16 cellular contexts compared by ENCODE assay signal in the genomic region with DNA sequence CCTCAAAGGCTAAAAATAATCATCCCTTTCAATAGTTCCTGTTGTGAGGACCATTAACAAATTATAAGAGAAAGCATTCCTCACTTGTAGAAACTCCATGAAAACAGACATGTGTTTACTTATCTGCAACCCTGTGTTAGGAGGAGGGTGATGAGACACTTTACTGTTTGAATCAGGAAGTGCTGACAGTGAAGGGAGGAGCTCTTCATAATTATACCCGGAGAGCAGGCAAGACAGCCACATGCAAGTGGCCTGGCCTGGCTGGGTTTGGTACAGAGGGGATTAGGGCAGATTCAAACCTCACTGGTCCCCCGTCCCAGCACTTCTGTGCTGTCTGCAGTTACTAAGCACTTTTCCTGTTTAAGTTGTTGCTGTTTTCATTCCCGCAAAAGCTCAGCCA.
DNase-seq lines count a peak whose midpoint lies in the region; ATAC-seq, FAIRE-seq and TF ChIP-seq lines count a peak whose summit lies in the region.
"Had no signal": no experiment of that assay in that cellular context is flagged by ENCODE, and none has a peak within 500 bp of the region (broad histone marks: within the 10 kb centered on the region; RNA-seq: fewer than 3 reads in every experiment).

No MANE protein-coding gene starts in this region.

- no peak overlapping the region for H3K9ac ChIP-seq in HepG2 (ENCODE audit: insufficient read depth, low read depth, low read length)
- H3K9ac ChIP-seq: GM23248, parathyroid adenoma had no signal

- POLR2A ChIA-PET in HepG2 (lab: Yijun Ruan, JAX) = no interaction called here

- FAIRE-seq in HepG2 (lab: Jason Lieb, UNC) = no peak

- no peak for TF ChIP-seq RAD21 in HepG2 (CRISPR knock-in tag; IDR thresholded peaks at IDR 0.05)

- peaks cover 28% of the 10 kb centered on the region for H3K4me1 ChIP-seq in HepG2 (ENCODE audit: insufficient read depth, low read length)
- H3K4me1 ChIP-seq in right lobe of liver = no peaks in the 10 kb centered on the region
- no peaks in the 10 kb centered on the region for H3K4me1 ChIP-seq in upper lobe of right lung
- H3K4me1 ChIP-seq in psoas muscle = no peaks in the 10 kb centered on the region
- H3K4me1 ChIP-seq: body of pancreas, parathyroid adenoma had no signal

- H3K9me3 ChIP-seq in HepG2 (ENCODE audit: low read length) (no peaks in the 10 kb centered on the region), right lobe of liver (no peaks in the 10 kb centered on the region), upper lobe of right lung (no peaks in the 10 kb centered on the region), psoas muscle (no peaks in the 10 kb centered on the region)
- H3K9me3 ChIP-seq: body of pancreas had no signal

- BruUV-seq in HepG2 (replicated peaks; lab: Mats Ljungman, UMichigan) = no TSS peak

- H3K27ac ChIP-seq in HepG2 (ENCODE audit: extremely low read length, insufficient read depth, low read length) = no peak overlapping the region
- H3K27ac ChIP-seq in right lobe of liver = no peak overlapping the region
- H3K27ac ChIP-seq in layer of hippocampus (ENCODE audit: low read depth, low read length) = peak overlapping the region; percentile 25
- peak overlapping the region; percentile 36 for H3K27ac ChIP-seq in upper lobe of right lung
- no peak overlapping the region for H3K27ac ChIP-seq in psoas muscle
- H3K27ac ChIP-seq: body of pancreas, GM23248, parathyroid adenoma had no signal

- H3K4me3 ChIP-seq in HepG2 (replicated peaks in 1 of 3; ENCODE audit: insufficient read depth in 1 of 3, low read depth in 2 of 3, low read length in 3 of 3) = no peak overlapping the region
- no peak overlapping the region for H3K4me3 ChIP-seq in right lobe of liver
- H3K4me3 ChIP-seq in upper lobe of right lung = no peak overlapping the region
- H3K4me3 ChIP-seq in psoas muscle = no peak overlapping the region
- H3K4me3 ChIP-seq: body of pancreas, GM23248 had no signal

- 70% methylated on average over 3 of the region's 3 CpGs for WGBS in HepG2 (ENCODE audit: low lambda C conversion rate)
- WGBS in right lobe of liver (ENCODE audit: insufficient coverage, low coverage, low lambda C conversion rate, missing lambda C conversion rate) = 69% methylated on average over 2 of the region's 3 CpGs
- WGBS in psoas muscle, 3 donors = 53 to 63% (median 53%) methylated on average over 3 of the region's 3 CpGs

- intact Hi-C loops in HepG2 (cut with micrococcal nuclease; ENCODE audit: unreplicated experiment) (no loop called here), right lobe of liver (cut with DNase I) (no loop called here), upper lobe of right lung (cut with DNase I) (no loop called here), psoas muscle (cut with DNase I) (no loop called here)

- DNase-seq in HepG2 (ENCODE audit: low spot score) (peak; percentile 35), right lobe of liver (no peak), SHP77 (lab: John Stamatoyannopoulos, UW) (peak; percentile 16 to 30), upper lobe of right lung (no peak), psoas muscle (no peak)
- DNase-seq: activated CD4-positive, alpha-beta T cell treated with anti-CD3 and anti-CD28 coated beads for 36 hours; activated naive CD4-positive, alpha-beta T cell treated with anti-CD3 and anti-CD28 coated beads, Interleukin-2, amount 50 U/mL, for 16 hours; body of pancreas; Calu3; GM23248; mammary epithelial cell; NCI-H2107 had no signal

- in situ Hi-C loops in HepG2 (cut with HindIII; ENCODE audit: extremely low pct_ligation_motif_present, low pct_unique_long_range_greater_than_20kb) = no loop called here

- no peaks in the 10 kb centered on the region for H4K20me1 ChIP-seq in HepG2 (ENCODE audit: insufficient read depth, low read length)

- ATAC-seq in HepG2 (peak; percentile 78), right lobe of liver (no peak), upper lobe of right lung (peak; percentile 30), GM18907 (IDR thresholded peaks at IDR 0.05; ENCODE audit: unreplicated experiment) (no peak), GM18505 (IDR thresholded peaks at IDR 0.05; ENCODE audit: unreplicated experiment) (no peak), psoas muscle (no peak)
- ATAC-seq: activated CD4-positive, alpha-beta T cell treated with anti-CD3 and anti-CD28 coated beads for 36 hours; body of pancreas had no signal

- H3K79me2 ChIP-seq in HepG2 (ENCODE audit: insufficient read depth, low read length) = no peaks in the 10 kb centered on the region
- H3K79me2 ChIP-seq: parathyroid adenoma had no signal

- H3K36me3 ChIP-seq in HepG2 (replicated peaks in 1 of 2; ENCODE audit: control insufficient read depth in 1 of 2, insufficient read depth in 2 of 2, low read length in 2 of 2) (no peaks in the 10 kb centered on the region), right lobe of liver (no peaks in the 10 kb centered on the region), upper lobe of right lung (no peaks in the 10 kb centered on the region), psoas muscle (ENCODE audit: insufficient read depth in 1 of 2, low read depth in 1 of 2) (no peaks in the 10 kb centered on the region)

- peak overlapping the region; percentile 6 for H2AFZ ChIP-seq in HepG2 (ENCODE audit: low read length)
- H2AFZ ChIP-seq: GM23248, parathyroid adenoma had no signal

- no peak for TF ChIP-seq CTCF in HepG2 (CRISPR knock-in tag; IDR thresholded peaks at IDR 0.05)
- no peak for TF ChIP-seq CTCF in right lobe of liver (IDR thresholded peaks at IDR 0.05)
- no peak for TF ChIP-seq CTCF in upper lobe of right lung (IDR thresholded peaks at IDR 0.05)
- TF ChIP-seq CTCF in psoas muscle (IDR thresholded peaks at IDR 0.05) = no peak

- TF ChIP-seq EP300 in HepG2 (IDR thresholded peaks at IDR 0.05; ENCODE audit: low read depth in 2 of 2, low read length in 2 of 2) (no peak), HepG2 (CRISPR knock-in tag; IDR thresholded peaks at IDR 0.05; ENCODE audit: borderline replicate concordance) (no peak)

- CTCF ChIA-PET in HepG2 (lab: Yijun Ruan, JAX; ENCODE audit: low intra/inter-chr PET ratio, low total read pairs) = no interaction called here

- no peak overlapping the region for H3K4me2 ChIP-seq in HepG2 (ENCODE audit: low read depth, low read length)

- TF ChIP-seq POLR2A in HepG2 (IDR thresholded peaks at IDR 0.05; ENCODE audit: insufficient read depth in 1 of 2, low read depth in 2 of 2, low read length in 2 of 2) (no peak), right lobe of liver (IDR thresholded peaks at IDR 0.05) (no peak), GM18505 (IDR thresholded peaks at IDR 0.05; ENCODE audit: borderline replicate concordance, extremely low read depth, insufficient read depth, insufficient read length) (no peak)

- no peaks in the 10 kb centered on the region for H3K27me3 ChIP-seq in HepG2 (ENCODE audit: control insufficient read depth in 1 of 2, insufficient read depth in 2 of 2, low read length in 2 of 2)
- no peaks in the 10 kb centered on the region for H3K27me3 ChIP-seq in right lobe of liver
- H3K27me3 ChIP-seq in layer of hippocampus (ENCODE audit: control insufficient read depth, insufficient read depth, low read length) = no peaks in the 10 kb centered on the region
- H3K27me3 ChIP-seq in upper lobe of right lung = no peaks in the 10 kb centered on the region
- no peaks in the 10 kb centered on the region for H3K27me3 ChIP-seq in psoas muscle (ENCODE audit: insufficient read depth in 3 of 3, low read length in 2 of 3)
- H3K27me3 ChIP-seq: body of pancreas had no signal

TF ChIP-seq in HepG2, 621 proteins besides CTCF, POLR2A, EP300 and RAD21:
- TF ChIP-seq FOXP1 (IDR thresholded peaks at IDR 0.05) (no peak), FOXP1 (CRISPR knock-in tag; IDR thresholded peaks at IDR 0.05) (peak; percentile 54; the same call in 1 of the 2 replicates), ZNF263 (CRISPR knock-in tag; IDR thresholded peaks at IDR 0.05) (peak; percentile 57; the same call in 1 of the 2 replicates), SAP130 (CRISPR knock-in tag; IDR thresholded peaks at IDR 0.05; ENCODE audit: low read depth) (peak; percentile 50), ELF3 (CRISPR knock-in tag; IDR thresholded peaks at IDR 0.05) (0 out of 2 replicates have a peak, but pooled peaks have one; percentile 26), ATAD3A (CRISPR knock-in tag; IDR thresholded peaks at IDR 0.05) (no peak), ELF1 (CRISPR knock-in tag; IDR thresholded peaks at IDR 0.05) (peak; percentile 58; the same call in 1 of the 2 replicates)
- TF ChIP-seq, protein P1, sequence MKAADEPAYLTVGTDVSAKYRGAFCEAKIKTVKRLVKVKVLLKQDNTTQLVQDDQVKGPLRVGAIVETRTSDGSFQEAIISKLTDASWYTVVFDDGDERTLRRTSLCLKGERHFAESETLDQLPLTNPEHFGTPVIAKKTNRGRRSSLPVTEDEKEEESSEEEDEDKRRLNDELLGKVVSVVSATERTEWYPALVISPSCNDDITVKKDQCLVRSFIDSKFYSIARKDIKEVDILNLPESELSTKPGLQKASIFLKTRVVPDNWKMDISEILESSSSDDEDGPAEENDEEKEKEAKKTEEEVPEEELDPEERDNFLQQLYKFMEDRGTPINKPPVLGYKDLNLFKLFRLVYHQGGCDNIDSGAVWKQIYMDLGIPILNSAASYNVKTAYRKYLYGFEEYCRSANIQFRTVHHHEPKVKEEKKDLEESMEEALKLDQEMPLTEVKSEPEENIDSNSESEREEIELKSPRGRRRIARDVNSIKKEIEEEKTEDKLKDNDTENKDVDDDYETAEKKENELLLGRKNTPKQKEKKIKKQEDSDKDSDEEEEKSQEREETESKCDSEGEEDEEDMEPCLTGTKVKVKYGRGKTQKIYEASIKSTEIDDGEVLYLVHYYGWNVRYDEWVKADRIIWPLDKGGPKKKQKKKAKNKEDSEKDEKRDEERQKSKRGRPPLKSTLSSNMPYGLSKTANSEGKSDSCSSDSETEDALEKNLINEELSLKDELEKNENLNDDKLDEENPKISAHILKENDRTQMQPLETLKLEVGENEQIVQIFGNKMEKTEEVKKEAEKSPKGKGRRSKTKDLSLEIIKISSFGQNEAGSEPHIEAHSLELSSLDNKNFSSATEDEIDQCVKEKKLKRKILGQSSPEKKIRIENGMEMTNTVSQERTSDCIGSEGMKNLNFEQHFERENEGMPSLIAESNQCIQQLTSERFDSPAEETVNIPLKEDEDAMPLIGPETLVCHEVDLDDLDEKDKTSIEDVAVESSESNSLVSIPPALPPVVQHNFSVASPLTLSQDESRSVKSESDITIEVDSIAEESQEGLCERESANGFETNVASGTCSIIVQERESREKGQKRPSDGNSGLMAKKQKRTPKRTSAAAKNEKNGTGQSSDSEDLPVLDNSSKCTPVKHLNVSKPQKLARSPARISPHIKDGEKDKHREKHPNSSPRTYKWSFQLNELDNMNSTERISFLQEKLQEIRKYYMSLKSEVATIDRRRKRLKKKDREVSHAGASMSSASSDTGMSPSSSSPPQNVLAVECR (CRISPR knock-in tag; IDR thresholded peaks at IDR 0.05; ENCODE audit: borderline replicate concordance) = no peak

Comparison
In these comparisons a context has a peak if more than half of its experiments do, and no peak if none do; other contexts are left out.
1. ATAC-seq: peak in HepG2 (single experiment) and upper lobe of right lung (single experiment); none in right lobe of liver (0 of 4), GM18907 (single experiment), GM18505 (single experiment) and psoas muscle (0 of 4).
2. DNase-seq: peak in HepG2 (single experiment) and SHP77 (2 of 2); none in right lobe of liver (0 of 3), upper lobe of right lung (single experiment) and psoas muscle (0 of 2).
3. H3K27ac ChIP-seq: peak in layer of hippocampus (single experiment) and upper lobe of right lung (single experiment); none in HepG2 (single experiment), right lobe of liver (0 of 3) and psoas muscle (single experiment).